11 cellular contexts compared by ENCODE assay signal in genomic region chr11:64723907-64724862, GRCh38. TPM values are rescaled to one million over a fixed set of nuclear protein-coding genes. Genes with fewer than 3 reads are reported as not detected.
DNase-seq lines count a peak whose midpoint lies in the region; ATAC-seq and TF ChIP-seq lines count a peak whose summit lies in the region.
"Had no signal": no experiment of that assay in that cellular context is flagged by ENCODE, and none has a peak within 500 bp of the region (broad histone marks: within the 10 kb centered on the region; RNA-seq: fewer than 3 reads in every experiment).

No MANE protein-coding gene starts in this region.

- peaks cover 6% of the 10 kb centered on the region for H3K27me3 ChIP-seq in CD8-positive, alpha-beta memory T cell (ENCODE audit: insufficient read depth, low read length, poor library complexity, severe bottlenecking)
- peaks cover 0 to 5% of the 10 kb centered on the region in 2 donors for H3K27me3 ChIP-seq in naive thymus-derived CD4-positive, alpha-beta T cell (ENCODE audit: control insufficient read depth in 2 of 2, insufficient read depth in 2 of 2, low read length in 2 of 2)
- H3K27me3 ChIP-seq in sigmoid colon: peaks cover 3 to 37% (median 34%) of the 10 kb centered on the region in 3 donors

- H3K4me3 Mint-ChIP-seq in CD8-positive, alpha-beta memory T cell: peak overlapping the region; percentile 58 to 75 (median 74)
- H3K4me3 Mint-ChIP-seq in activated T-helper 17 cell treated with anti-CD3 and anti-CD28 coated beads, Interleukin-2, amount 50 U/mL, for 72 hours: peak overlapping the region; percentile 56
- H3K4me3 Mint-ChIP-seq in naive thymus-derived CD4-positive, alpha-beta T cell: peak overlapping the region; percentile 36 to 79 (median 66)

- TF ChIP-seq POLR2A in sigmoid colon (IDR thresholded peaks at IDR 0.05): no peak

- H3K27ac ChIP-seq in CD8-positive, alpha-beta memory T cell (ENCODE audit: low read depth, low read length): no peak overlapping the region
- peak overlapping the region; percentile 81 for H3K27ac ChIP-seq in naive thymus-derived CD4-positive, alpha-beta T cell (ENCODE audit: low read depth, low read length)
- no peak overlapping the region for H3K27ac ChIP-seq in sigmoid colon
- H3K27ac ChIP-seq: HL-60 had no signal

- TF ChIP-seq EP300 in sigmoid colon (IDR thresholded peaks at IDR 0.05): no peak

- POLR2A ChIA-PET in CD8-positive, alpha-beta memory T cell (lab: Charles Lee): no interaction called here
- POLR2A ChIA-PET in naive thymus-derived CD4-positive, alpha-beta T cell (lab: Charles Lee): interaction anchor here (1.0 to 1.1 kb wide), 3 partner anchors 16 to 110 kb away, joined by 3 to 6 read pairs (median 3); no protein-coding TSS in a partner anchor

- CTCF ChIA-PET in CD8-positive, alpha-beta memory T cell (lab: Charles Lee): interaction anchor here (1.4 kb wide), 1 partner anchor 20 kb away, joined by 3 read pairs; no protein-coding TSS in a partner anchor
- CTCF ChIA-PET in naive thymus-derived CD4-positive, alpha-beta T cell (lab: Charles Lee): interaction anchor here (1.1 kb wide), 1 partner anchor 31 kb away, joined by 3 read pairs; no protein-coding TSS in a partner anchor

- peaks cover 6% of the 10 kb centered on the region for H3K4me1 ChIP-seq in CD8-positive, alpha-beta memory T cell (ENCODE audit: insufficient read depth, low read length)
- H3K4me1 ChIP-seq in naive thymus-derived CD4-positive, alpha-beta T cell (ENCODE audit: control insufficient read depth in 2 of 2, insufficient read depth in 2 of 2, low read length in 2 of 2): peaks cover 0 to 5% of the 10 kb centered on the region in 2 donors
- H3K4me1 ChIP-seq in sigmoid colon: peaks cover 0 to 7% (median 3%) of the 10 kb centered on the region in 4 donors
- H3K4me1 ChIP-seq: HAP-1 had no signal

- H3K36me3 Mint-ChIP-seq in CD8-positive, alpha-beta memory T cell: peaks cover 0 to 26% (median 8%) of the 10 kb centered on the region in 3 donors
- H3K36me3 Mint-ChIP-seq in activated T-helper 17 cell treated with anti-CD3 and anti-CD28 coated beads, Interleukin-2, amount 50 U/mL, for 72 hours (ENCODE audit: low read depth): peaks cover 18% of the 10 kb centered on the region
- peaks cover 0 to 15% (median 0%) of the 10 kb centered on the region in 5 donors for H3K36me3 Mint-ChIP-seq in naive thymus-derived CD4-positive, alpha-beta T cell

- no peak for TF ChIP-seq CTCF in sigmoid colon (IDR thresholded peaks at IDR 0.05)

- H3K36me3 ChIP-seq in CD8-positive, alpha-beta memory T cell (ENCODE audit: insufficient read depth, low read length): peaks cover 5% of the 10 kb centered on the region
- peaks cover 0 to 33% (median 6%) of the 10 kb centered on the region in 3 experiments for H3K36me3 ChIP-seq in naive thymus-derived CD4-positive, alpha-beta T cell (ENCODE audit: control insufficient read depth in 2 of 3, insufficient read depth in 3 of 3, low read length in 3 of 3)
- peaks cover 0 to 5% (median 0%) of the 10 kb centered on the region in 4 donors for H3K36me3 ChIP-seq in sigmoid colon
- H3K36me3 ChIP-seq: HAP-1 had no signal

- intact Hi-C loops in naive thymus-derived CD4-positive, alpha-beta T cell (cut with micrococcal nuclease): loop anchor here (1.0 kb wide), 3 partner anchors 18 to 36 kb away; no protein-coding TSS in a partner anchor
- intact Hi-C loops in sigmoid colon (cut with DNase I): loop anchor here (1.0 to 5.0 kb wide), 2 partner anchors 36 to 172 kb away; no protein-coding TSS in a partner anchor

- H3K27me3 Mint-ChIP-seq in CD8-positive, alpha-beta memory T cell: peaks cover 12 to 29% of the 10 kb centered on the region in 2 donors
- H3K27me3 Mint-ChIP-seq in activated T-helper 17 cell treated with anti-CD3 and anti-CD28 coated beads, Interleukin-2, amount 50 U/mL, for 72 hours: peaks cover 20% of the 10 kb centered on the region
- H3K27me3 Mint-ChIP-seq in naive thymus-derived CD4-positive, alpha-beta T cell: peaks cover 10 to 35% (median 17%) of the 10 kb centered on the region in 5 donors

- no peak for DNase-seq in CD8-positive, alpha-beta memory T cell
- no peak for DNase-seq in naive thymus-derived CD4-positive, alpha-beta T cell
- DNase-seq in sigmoid colon (no peak), HuH-7.5 (ENCODE audit: low spot score) (no peak)
- DNase-seq: foreskin melanocyte had no signal

- H3K9me3 ChIP-seq in CD8-positive, alpha-beta memory T cell (ENCODE audit: low read length): no peaks in the 10 kb centered on the region
- H3K9me3 ChIP-seq in naive thymus-derived CD4-positive, alpha-beta T cell (ENCODE audit: control insufficient read depth in 2 of 3, low read length in 3 of 3): no peaks in the 10 kb centered on the region
- no peaks in the 10 kb centered on the region for H3K9me3 ChIP-seq in sigmoid colon
- H3K9me3 ChIP-seq: HAP-1 had no signal

- H3K4me1 Mint-ChIP-seq in CD8-positive, alpha-beta memory T cell: peaks cover 8 to 20% (median 16%) of the 10 kb centered on the region in 3 donors
- no peaks in the 10 kb centered on the region for H3K4me1 Mint-ChIP-seq in activated T-helper 17 cell treated with anti-CD3 and anti-CD28 coated beads, Interleukin-2, amount 50 U/mL, for 72 hours
- H3K4me1 Mint-ChIP-seq in naive thymus-derived CD4-positive, alpha-beta T cell: peaks cover 0 to 22% (median 16%) of the 10 kb centered on the region in 7 donors

- peaks cover 0 to 2% (median 0%) of the 10 kb centered on the region in 5 donors for H3K9me3 Mint-ChIP-seq in CD8-positive, alpha-beta memory T cell
- H3K9me3 Mint-ChIP-seq in activated T-helper 17 cell treated with anti-CD3 and anti-CD28 coated beads, Interleukin-2, amount 50 U/mL, for 72 hours: no peaks in the 10 kb centered on the region
- H3K9me3 Mint-ChIP-seq in naive thymus-derived CD4-positive, alpha-beta T cell: no peaks in the 10 kb centered on the region

- H3K27ac Mint-ChIP-seq in CD8-positive, alpha-beta memory T cell: peak overlapping the region in 6 of 8 donors; percentile 42 to 90 (median 65)
- H3K27ac Mint-ChIP-seq in activated T-helper 17 cell treated with anti-CD3 and anti-CD28 coated beads, Interleukin-2, amount 50 U/mL, for 72 hours: no peak overlapping the region
- peak overlapping the region in 8 of 9 donors; percentile 23 to 79 (median 60) for H3K27ac Mint-ChIP-seq in naive thymus-derived CD4-positive, alpha-beta T cell

- H3K4me3 ChIP-seq in CD8-positive, alpha-beta memory T cell (ENCODE audit: low read length): no peak overlapping the region
- no peak overlapping the region for H3K4me3 ChIP-seq in naive thymus-derived CD4-positive, alpha-beta T cell (ENCODE audit: low read length)
- no peak overlapping the region for H3K4me3 ChIP-seq in sigmoid colon

- 56 to 64% methylated on average over 9 of the region's 9 CpGs for WGBS in sigmoid colon, 2 donors

- ATAC-seq in HG03342 (IDR thresholded peaks at IDR 0.05; ENCODE audit: unreplicated experiment) (peak; percentile 19), GM21526 (IDR thresholded peaks at IDR 0.05; ENCODE audit: low FRiP score, unreplicated experiment) (no peak), HG03175 (IDR thresholded peaks at IDR 0.05; ENCODE audit: unreplicated experiment) (no peak)
- ATAC-seq in activated T-helper 17 cell treated with anti-CD3 and anti-CD28 coated beads, Interleukin-2, amount 50 U/mL, for 72 hours (replicated peaks): no peak
- ATAC-seq in naive thymus-derived CD4-positive, alpha-beta T cell: no peak

RNA-seq across cellular contexts. Expression of gene NRXN2, which starts 1.2 kb away (rescaled TPM):
- total RNA-seq in CD8-positive, alpha-beta memory T cell: under 1 TPM; 0.55 to 0.75 TPM
- not detected for polyA plus RNA-seq in CD8-positive, alpha-beta memory T cell
- 1 to 10 TPM in 1 of 2 donors, under 1 TPM in 1; 0.11 to 1.2 TPM for total RNA-seq in activated T-helper 17 cell treated with anti-CD3 and anti-CD28 coated beads, Interleukin-2, amount 50 U/mL, for 72 hours
- under 1 TPM in 3 of 5 experiments, not detected in 2; 0.07 to 0.71 (median 0.27) TPM for total RNA-seq in naive thymus-derived CD4-positive, alpha-beta T cell
- not detected for polyA plus RNA-seq in naive thymus-derived CD4-positive, alpha-beta T cell
- 10 to 100 TPM in 2 of 4 donors, 1 to 10 TPM in 2; 6.8 to 20.5 (median 13.7) TPM for total RNA-seq in sigmoid colon
- polyA plus RNA-seq in sigmoid colon: 1 to 10 TPM in 2 of 3 donors, under 1 TPM in 1; 0.23 to 4.9 (median 3.0) TPM

RNA-seq across cellular contexts. Expression of gene RASGRP2, which starts 19.8 kb away (rescaled TPM):
- 10 to 100 TPM; 30.2 to 33.5 TPM for total RNA-seq in CD8-positive, alpha-beta memory T cell
- 145 TPM for polyA plus RNA-seq in CD8-positive, alpha-beta memory T cell
- total RNA-seq in activated T-helper 17 cell treated with anti-CD3 and anti-CD28 coated beads, Interleukin-2, amount 50 U/mL, for 72 hours: 10 to 100 TPM; 11.0 to 21.6 TPM
- total RNA-seq in naive thymus-derived CD4-positive, alpha-beta T cell: 100 to 1,000 TPM; 211 to 697 (median 654) TPM
- polyA plus RNA-seq in naive thymus-derived CD4-positive, alpha-beta T cell: 100 to 1,000 TPM; 197 to 312 TPM
- 10 to 100 TPM; 26.7 to 77.0 (median 27.8) TPM for total RNA-seq in sigmoid colon
- polyA plus RNA-seq in sigmoid colon: 100 to 1,000 TPM in 1 of 3 donors, 1 to 10 TPM in 2; 2.1 to 101 (median 4.8) TPM

RNA-seq across cellular contexts. Expression of gene PYGM, which starts 35.6 kb away (rescaled TPM):
- total RNA-seq in CD8-positive, alpha-beta memory T cell: 1 to 10 TPM; 2.2 TPM
- polyA plus RNA-seq in CD8-positive, alpha-beta memory T cell: 0.15 TPM
- 1 to 10 TPM; 4.0 to 4.7 TPM for total RNA-seq in activated T-helper 17 cell treated with anti-CD3 and anti-CD28 coated beads, Interleukin-2, amount 50 U/mL, for 72 hours
- 10 to 100 TPM in 4 of 5 experiments, 1 to 10 TPM in 1; 8.0 to 16.2 (median 13.9) TPM for total RNA-seq in naive thymus-derived CD4-positive, alpha-beta T cell
- polyA plus RNA-seq in naive thymus-derived CD4-positive, alpha-beta T cell: under 1 TPM; 0.26 to 0.64 TPM
- total RNA-seq in sigmoid colon: 10 to 100 TPM; 10.5 to 42.1 (median 27.1) TPM
- polyA plus RNA-seq in sigmoid colon: 1 to 10 TPM in 2 of 3 donors, under 1 TPM in 1; 0.23 to 2.1 (median 1.8) TPM

RNA-seq across cellular contexts. Expression of gene SF1, which starts 54.2 kb away (rescaled TPM):
- total RNA-seq in CD8-positive, alpha-beta memory T cell: 100 to 1,000 TPM; 403 to 423 TPM
- 176 TPM for polyA plus RNA-seq in CD8-positive, alpha-beta memory T cell
- 100 to 1,000 TPM; 316 to 397 TPM for total RNA-seq in activated T-helper 17 cell treated with anti-CD3 and anti-CD28 coated beads, Interleukin-2, amount 50 U/mL, for 72 hours
- 1,000 to 10,000 TPM in 2 of 5 experiments, 100 to 1,000 TPM in 3; 462 to 1,612 (median 904) TPM for total RNA-seq in naive thymus-derived CD4-positive, alpha-beta T cell
- polyA plus RNA-seq in naive thymus-derived CD4-positive, alpha-beta T cell: 100 to 1,000 TPM; 101 to 155 TPM
- 100 to 1,000 TPM; 185 to 381 (median 294) TPM for total RNA-seq in sigmoid colon
- polyA plus RNA-seq in sigmoid colon: 100 to 1,000 TPM in 1 of 3 donors, 10 to 100 TPM in 2; 36.5 to 126 (median 43.2) TPM
